In genomic region chr7:8932751-8933150, GRCh38 we compare ENCODE assay signal across 25 cellular contexts.
DNase-seq lines count a peak whose midpoint lies in the region; ATAC-seq and TF ChIP-seq lines count a peak whose summit lies in the region.
"Had no signal": no experiment of that assay in that cellular context is flagged by ENCODE, and none has a peak within 500 bp of the region (broad histone marks: within the 10 kb centered on the region; RNA-seq: fewer than 3 reads in every experiment).

No MANE protein-coding gene starts in this region.

- no peak overlapping the region for H3K9ac ChIP-seq in endodermal cell (ENCODE audit: extremely low read depth, low read length, poor library complexity, severe bottlenecking)
- no peak overlapping the region for H3K9ac ChIP-seq in neural progenitor cell
- H3K9ac ChIP-seq in smooth muscle cell (ENCODE audit: low read depth): peak overlapping the region; percentile 47
- H3K9ac ChIP-seq: BLaER1 had no signal

- H3K27me3 ChIP-seq in GM23338 (ENCODE audit: insufficient read depth) (no peaks in the 10 kb centered on the region), endodermal cell (ENCODE audit: control insufficient read depth, insufficient read depth, low read length, poor library complexity, severe bottlenecking) (no peaks in the 10 kb centered on the region), neural progenitor cell (no peaks in the 10 kb centered on the region), smooth muscle cell (ENCODE audit: low read depth) (no peaks in the 10 kb centered on the region)
- H3K27me3 ChIP-seq: BE2C, BLaER1 had no signal

- H3K9me2 ChIP-seq in GM23338 (ENCODE audit: insufficient read depth): peaks cover 14% of the 10 kb centered on the region

- ATAC-seq in GM23338 (no peak), HG02885 (IDR thresholded peaks at IDR 0.05; ENCODE audit: poor library complexity, unreplicated experiment) (no peak)
- ATAC-seq: A549, GM12878 had no signal

- peak overlapping the region; percentile 30; the same call in 1 of the 2 replicates for H3K4me2 ChIP-seq in GM23338
- H3K4me2 ChIP-seq in neural progenitor cell: no peak overlapping the region
- peak overlapping the region; percentile 19 for H3K4me2 ChIP-seq in smooth muscle cell
- H3K4me2 ChIP-seq: A549, BLaER1 had no signal

- no peak overlapping the region for H3K27ac Mint-ChIP-seq in GM23338
- H3K27ac Mint-ChIP-seq in endodermal cell: no peak overlapping the region
- H3K27ac Mint-ChIP-seq in neural progenitor cell: no peak overlapping the region
- H3K27ac Mint-ChIP-seq: CD14-positive monocyte; CD4-positive, alpha-beta memory T cell; CD4-positive, CD25-positive, alpha-beta regulatory T cell; CD8-positive, alpha-beta memory T cell had no signal

- no peaks in the 10 kb centered on the region for H3K9me3 Mint-ChIP-seq in GM23338
- H3K9me3 Mint-ChIP-seq in endodermal cell: no peaks in the 10 kb centered on the region
- peaks cover 3% of the 10 kb centered on the region for H3K9me3 Mint-ChIP-seq in neural progenitor cell

- H3K27ac ChIP-seq in GM23338 (ENCODE audit: low read depth) (peak overlapping the region; percentile 13; the same call in 1 of the 2 replicates), endodermal cell (ENCODE audit: low read depth, low read length) (peak overlapping the region; percentile 51), neural progenitor cell (peak overlapping the region; percentile 16), smooth muscle cell (ENCODE audit: low read depth) (peak overlapping the region; percentile 94)
- H3K27ac ChIP-seq: 22Rv1, A549, BLaER1 had no signal

- H3K4me1 Mint-ChIP-seq in GM23338 (peaks cover 3% of the 10 kb centered on the region; the same call in 1 of the 3 replicates), endodermal cell (no peaks in the 10 kb centered on the region), neural progenitor cell (no peaks in the 10 kb centered on the region)
- H3K4me1 Mint-ChIP-seq: CD14-positive monocyte; CD4-positive, alpha-beta memory T cell; CD4-positive, CD25-positive, alpha-beta regulatory T cell; CD8-positive, alpha-beta memory T cell had no signal

- no peaks in the 10 kb centered on the region for H4K20me1 ChIP-seq in GM23338 (replicated peaks; ENCODE audit: insufficient read depth)
- no peaks in the 10 kb centered on the region for H4K20me1 ChIP-seq in neural progenitor cell (ENCODE audit: low read depth)
- no peaks in the 10 kb centered on the region for H4K20me1 ChIP-seq in smooth muscle cell (ENCODE audit: low read depth)
- H4K20me1 ChIP-seq: BLaER1 had no signal

- H3K4me3 ChIP-seq in GM23338 (no peak overlapping the region), endodermal cell (ENCODE audit: low read length) (no peak overlapping the region), neural progenitor cell (no peak overlapping the region), smooth muscle cell (no peak overlapping the region)
- H3K4me3 ChIP-seq: A549, BLaER1, GM12878 had no signal

- WGBS in endodermal cell (ENCODE audit: insufficient coverage in 1 of 2, insufficient read length in 1 of 2), 2 experiments: 95% methylated on average over 2 of the region's 2 CpGs; no CpG with 5 or more reads in 1 of the 2 experiments
- WGBS in smooth muscle cell (ENCODE audit: low lambda C conversion rate): 66% methylated on average over 2 of the region's 2 CpGs

- no peaks in the 10 kb centered on the region for H3K79me2 ChIP-seq in GM23338 (replicated peaks; ENCODE audit: insufficient read depth)
- H3K79me2 ChIP-seq in neural progenitor cell (ENCODE audit: low read depth): no peaks in the 10 kb centered on the region
- no peaks in the 10 kb centered on the region for H3K79me2 ChIP-seq in smooth muscle cell (ENCODE audit: low read depth)

- H3K36me3 ChIP-seq in GM23338 (ENCODE audit: insufficient read depth): no peaks in the 10 kb centered on the region
- H3K36me3 ChIP-seq in endodermal cell (ENCODE audit: control insufficient read depth, insufficient read depth, low read length): no peaks in the 10 kb centered on the region
- no peaks in the 10 kb centered on the region for H3K36me3 ChIP-seq in neural progenitor cell
- no peaks in the 10 kb centered on the region for H3K36me3 ChIP-seq in smooth muscle cell (ENCODE audit: low read depth)
- H3K36me3 ChIP-seq: BE2C, BLaER1 had no signal

- TF ChIP-seq CTCF in GM23338 (conservative IDR thresholded peaks at IDR 0.05; ENCODE audit: low read depth in 2 of 2) (no peak), endodermal cell (conservative IDR thresholded peaks at IDR 0.05) (no peak), neural progenitor cell (IDR thresholded peaks at IDR 0.05) (no peak), smooth muscle cell (IDR thresholded peaks at IDR 0.05; ENCODE audit: borderline replicate concordance, insufficient read depth, poor library complexity, severe bottlenecking) (no peak)

- DNase-seq in GM23338 (ENCODE audit: low spot score) (no peak), endodermal cell (no peak), neural progenitor cell (ENCODE audit: low spot score) (peak; percentile 15), smooth muscle cell (lab: John Stamatoyannopoulos, UW; ENCODE audit: unreplicated experiment) (no peak), AG08396 (ENCODE audit: low spot score) (no peak)
- no peak for DNase-seq in stimulated activated CD4-positive, alpha-beta T cell treated with anti-CD3 and anti-CD28 coated beads, Interleukin-4, amount 100 ng/mL, for 1 hour
- DNase-seq: BE2C; C1 segment of cervical spinal cord; CD4-positive, alpha-beta memory T cell; CD4-positive, CD25-positive, alpha-beta regulatory T cell; CD8-positive, alpha-beta memory T cell; COR-L47; DMS 273 treated with DMSO at 0.1 percent for 48 hours; DMS153; DMS53; DMS79; DND-41; EL; GDM1 had no signal

- H3K36me3 Mint-ChIP-seq in GM23338 (ENCODE audit: low read depth) (no peaks in the 10 kb centered on the region), endodermal cell (ENCODE audit: low read depth) (no peaks in the 10 kb centered on the region), neural progenitor cell (no peaks in the 10 kb centered on the region)
- H3K36me3 Mint-ChIP-seq: CD14-positive monocyte; CD4-positive, alpha-beta memory T cell; CD4-positive, CD25-positive, alpha-beta regulatory T cell; CD8-positive, alpha-beta memory T cell had no signal

- H3K4me1 ChIP-seq in GM23338 (ENCODE audit: insufficient read depth) (peaks cover 10% of the 10 kb centered on the region), endodermal cell (ENCODE audit: control insufficient read depth, insufficient read depth, low read length) (no peaks in the 10 kb centered on the region), neural progenitor cell (peaks cover 20% of the 10 kb centered on the region), smooth muscle cell (ENCODE audit: low read depth) (peaks cover 18% of the 10 kb centered on the region)
- H3K4me1 ChIP-seq: A549, BE2C, BLaER1 had no signal

- H3K4me3 Mint-ChIP-seq in GM23338 (no peak overlapping the region), endodermal cell (no peak overlapping the region), neural progenitor cell (no peak overlapping the region)
- H3K4me3 Mint-ChIP-seq: CD14-positive monocyte; CD4-positive, alpha-beta memory T cell; CD4-positive, CD25-positive, alpha-beta regulatory T cell; CD8-positive, alpha-beta memory T cell had no signal

- H3F3A ChIP-seq in GM23338 (replicated peaks; ENCODE audit: low read depth) (no peaks in the 10 kb centered on the region), neural progenitor cell (ENCODE audit: low read depth) (no peaks in the 10 kb centered on the region), smooth muscle cell (ENCODE audit: low read depth) (peaks cover 12% of the 10 kb centered on the region)

- no peaks in the 10 kb centered on the region for H3K27me3 Mint-ChIP-seq in GM23338 (ENCODE audit: insufficient read depth, low read depth, poor library complexity)
- H3K27me3 Mint-ChIP-seq in endodermal cell (ENCODE audit: insufficient read depth): no peaks in the 10 kb centered on the region
- H3K27me3 Mint-ChIP-seq in neural progenitor cell (ENCODE audit: insufficient read depth, low read depth): no peaks in the 10 kb centered on the region
- H3K27me3 Mint-ChIP-seq: CD4-positive, alpha-beta memory T cell; CD4-positive, CD25-positive, alpha-beta regulatory T cell; CD8-positive, alpha-beta memory T cell had no signal

- H2AFZ ChIP-seq in GM23338 (no peak overlapping the region), neural progenitor cell (replicated peaks) (no peak overlapping the region), smooth muscle cell (ENCODE audit: low read depth) (peak overlapping the region; percentile 17)

- H3K9me3 ChIP-seq in endodermal cell (ENCODE audit: control insufficient read depth, low read length) (no peaks in the 10 kb centered on the region), neural progenitor cell (ENCODE audit: low read depth) (no peaks in the 10 kb centered on the region), smooth muscle cell (replicated peaks; ENCODE audit: low read depth) (no peaks in the 10 kb centered on the region)
- H3K9me3 ChIP-seq: A549, BE2C, BLaER1 had no signal

TF ChIP-seq in GM23338, 12 proteins besides CTCF, POLR2A, EP300 and RAD21:
- TF ChIP-seq EZH2phosphoT487 (IDR thresholded peaks at IDR 0.05; ENCODE audit: unreplicated experiment) (no peak), ZNF331 (CRISPR knock-in tag; IDR thresholded peaks at IDR 0.05; ENCODE audit: low read depth) (no peak), POLR2AphosphoS5 (IDR thresholded peaks at IDR 0.05; ENCODE audit: low read depth) (no peak), JUNB (IDR thresholded peaks at IDR 0.05; ENCODE audit: unreplicated experiment) (no peak)
- TF ChIP-seq, protein P1, sequence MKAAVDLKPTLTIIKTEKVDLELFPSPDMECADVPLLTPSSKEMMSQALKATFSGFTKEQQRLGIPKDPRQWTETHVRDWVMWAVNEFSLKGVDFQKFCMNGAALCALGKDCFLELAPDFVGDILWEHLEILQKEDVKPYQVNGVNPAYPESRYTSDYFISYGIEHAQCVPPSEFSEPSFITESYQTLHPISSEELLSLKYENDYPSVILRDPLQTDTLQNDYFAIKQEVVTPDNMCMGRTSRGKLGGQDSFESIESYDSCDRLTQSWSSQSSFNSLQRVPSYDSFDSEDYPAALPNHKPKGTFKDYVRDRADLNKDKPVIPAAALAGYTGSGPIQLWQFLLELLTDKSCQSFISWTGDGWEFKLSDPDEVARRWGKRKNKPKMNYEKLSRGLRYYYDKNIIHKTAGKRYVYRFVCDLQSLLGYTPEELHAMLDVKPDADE (IDR thresholded peaks at IDR 0.05): no peak

Comparison
In these comparisons a context has a peak if more than half of its experiments do, and no peak if none do; other contexts are left out.
1. H3K27ac ChIP-seq: peak in every context shown above with its lines; median percentile 94 in smooth muscle cell; 51 in endodermal cell; 16 in neural progenitor cell; 13 in GM23338.